ENCODE assay signal across 31 cellular contexts in genomic region chr17:4490109-4490591, GRCh38. TPM values are rescaled to one million over a fixed set of nuclear protein-coding genes. Genes with fewer than 3 reads are reported as not detected.
DNase-seq lines count a peak whose midpoint lies in the region; ATAC-seq and TF ChIP-seq lines count a peak whose summit lies in the region.
"Had no signal": no experiment of that assay in that cellular context is flagged by ENCODE, and none has a peak within 500 bp of the region (broad histone marks: within the 10 kb centered on the region; RNA-seq: fewer than 3 reads in every experiment).

No MANE protein-coding gene starts in this region.

- peak overlapping the region; percentile 89 for H3K27ac ChIP-seq in WERI-Rb-1
- no peak overlapping the region for H3K27ac ChIP-seq in left lung
- peak overlapping the region; percentile 1 to 88 (median 76) for H3K27ac ChIP-seq in upper lobe of left lung
- H3K27ac ChIP-seq: BLaER1 treated with 17β-estradiol and CSF1 and Interleukin-3, amounts not matched to agents 10 nM and 100 nM; cardiac muscle cell; colonic mucosa; psoas muscle; sigmoid colon; tibial nerve; VCaP had no signal

- H3K4me3 ChIP-seq in WERI-Rb-1 (ENCODE audit: low read depth, low read length) = peak overlapping the region; percentile 19; the same call in 1 of the 2 replicates
- no peak overlapping the region for H3K4me3 ChIP-seq in left lung
- no peak overlapping the region for H3K4me3 ChIP-seq in upper lobe of left lung
- H3K4me3 ChIP-seq: BLaER1 treated with 17β-estradiol and CSF1 and Interleukin-3, amounts not matched to agents 10 nM and 100 nM; cardiac muscle cell; colonic mucosa; lung; psoas muscle; sigmoid colon; tibial nerve had no signal

- TF ChIP-seq POLR2A in upper lobe of left lung (IDR thresholded peaks at IDR 0.05) = no peak

- H3K36me3 ChIP-seq in WERI-Rb-1 (no peaks in the 10 kb centered on the region), left lung (no peaks in the 10 kb centered on the region), upper lobe of left lung (no peaks in the 10 kb centered on the region)
- H3K36me3 ChIP-seq: BLaER1 treated with 17β-estradiol and CSF1 and Interleukin-3, amounts not matched to agents 10 nM and 100 nM; cardiac muscle cell; colonic mucosa; sigmoid colon; tibial nerve had no signal

- TF ChIP-seq CTCF in WERI-Rb-1 (IDR thresholded peaks at IDR 0.05; ENCODE audit: low read depth, low read length) = no peak
- no peak for TF ChIP-seq CTCF in left lung (IDR thresholded peaks at IDR 0.05)
- TF ChIP-seq CTCF in upper lobe of left lung (IDR thresholded peaks at IDR 0.05) = no peak

- ATAC-seq in left lung (peak; percentile 25), upper lobe of left lung (ENCODE audit: low FRiP score in 2 of 2) (peak in 1 of 2 donors; percentile 3), HG03095 (IDR thresholded peaks at IDR 0.05; ENCODE audit: unreplicated experiment) (no peak)
- ATAC-seq: activated T-cell treated with anti-CD3 and anti-CD28 coated beads, Interleukin-2, amount 50 U/mL, for 4 hours; natural killer cell treated with Interleukin-12 subunit alpha and Interleukin-12 subunit beta and Interleukin-15 and Interleukin-18, amount 100 ng/mL, for 72 hours; Panc1; psoas muscle had no signal

- H3K27me3 ChIP-seq in WERI-Rb-1 (ENCODE audit: insufficient read depth, low read depth, severe bottlenecking) = no peaks in the 10 kb centered on the region
- no peaks in the 10 kb centered on the region for H3K27me3 ChIP-seq in left lung
- H3K27me3 ChIP-seq in upper lobe of left lung = no peaks in the 10 kb centered on the region
- H3K27me3 ChIP-seq: BLaER1 treated with 17β-estradiol and CSF1 and Interleukin-3, amounts not matched to agents 10 nM and 100 nM; cardiac muscle cell; colonic mucosa; sigmoid colon; tibial nerve had no signal

- intact Hi-C loops in left lung (cut with DNase I) = no loop called here

- H3K4me1 ChIP-seq in left lung (peaks cover 5 to 26% of the 10 kb centered on the region in 2 donors), upper lobe of left lung (peaks cover 5 to 49% (median 35%) of the 10 kb centered on the region in 4 donors)
- H3K4me1 ChIP-seq: colonic mucosa, psoas muscle, sigmoid colon, tibial nerve had no signal

- 72 to 85% methylated on average over 9 of the region's 9 CpGs for WGBS in upper lobe of left lung, 2 donors

- no peak for TF ChIP-seq EP300 in upper lobe of left lung (IDR thresholded peaks at IDR 0.05)

- DNase-seq in LoVo (ENCODE audit: low spot score) (peak; percentile 41), WERI-Rb-1 (peak; percentile 87), left lung (no peak), upper lobe of left lung (no peak), NCI-H2107 treated with DMSO at 0.1 percent for 48 hours (lab: John Stamatoyannopoulos, UW; ENCODE audit: unreplicated experiment) (no peak), NCI-H2227 (lab: John Stamatoyannopoulos, UW; ENCODE audit: unreplicated experiment) (no peak)
- DNase-seq: activated CD4-positive, alpha-beta T cell treated with anti-CD3 and anti-CD28 coated beads, Interleukin-2, amount 10 ng/mL, durations not matched to agents 24 days and 14 days; activated gamma-delta T cell; activated naive CD8-positive, alpha-beta T cell treated with anti-CD3 and anti-CD28 coated beads for 36 hours; activated T-cell treated with anti-CD3 and anti-CD28 coated beads, Interleukin-2, amount 50 U/mL, for 4 hours; anterior cingulate cortex; colonic mucosa; DMS53; effector CD4-positive, alpha-beta T cell; HCEC 1CT; head of caudate nucleus; NCI-H1092; NCI-H1694 treated with DMSO at 0.1 percent for 48 hours; NCI-H526 treated with DMSO at 0.1 percent for 48 hours; occipital lobe; psoas muscle; sigmoid colon; stimulated activated CD4-positive, alpha-beta T cell treated with anti-CD3 and anti-CD28 coated beads, Interleukin-4, amount 100 ng/mL, for 1 hour had no signal

- H3K9me3 ChIP-seq in WERI-Rb-1 (ENCODE audit: severe bottlenecking) = no peaks in the 10 kb centered on the region
- H3K9me3 ChIP-seq in left lung = no peaks in the 10 kb centered on the region
- H3K9me3 ChIP-seq in upper lobe of left lung = no peaks in the 10 kb centered on the region
- H3K9me3 ChIP-seq: BLaER1 treated with 17β-estradiol and CSF1 and Interleukin-3, amounts not matched to agents 10 nM and 100 nM; colonic mucosa; psoas muscle; sigmoid colon; tibial nerve had no signal

RNA-seq across cellular contexts. Expression of gene SPNS2, which starts 8.5 kb away (rescaled TPM):
- total RNA-seq in left lung (10 to 100 TPM; 36.7 to 52.4 TPM), upper lobe of left lung (10 to 100 TPM; 41.8 to 89.1 (median 55.2) TPM)
- total RNA-seq: natural killer cell treated with Interleukin-12 subunit alpha and Interleukin-12 subunit beta and Interleukin-15 and Interleukin-18, amount 100 ng/mL, for 72 hours had no signal

RNA-seq across cellular contexts. Expression of gene SPNS3, which starts 56.4 kb away (rescaled TPM):
- total RNA-seq in left lung (under 1 TPM in 1 of 2 donors, not detected in 1; 0.55 TPM), upper lobe of left lung (under 1 TPM in 5 of 6 donors, not detected in 1; 0.22 to 0.91 (median 0.52) TPM)
- total RNA-seq: cardiac muscle cell, psoas muscle, sigmoid colon had no signal

Comparison
In these comparisons a context has a peak if more than half of its experiments do, and no peak if none do; other contexts are left out.
1. DNase-seq: peak in LoVo (single experiment) and WERI-Rb-1 (single experiment); none in left lung (0 of 2), upper lobe of left lung (0 of 2), NCI-H2107 treated with DMSO at 0.1 percent for 48 hours (single experiment) and NCI-H2227 (single experiment).
2. H3K27ac ChIP-seq: peak in WERI-Rb-1 (single experiment) and upper lobe of left lung (4 of 4); none in left lung (0 of 2).